12 cellular contexts compared by ENCODE assay signal in genomic region chr14:69287096-69287991, GRCh38. TPM values are rescaled to one million over a fixed set of nuclear protein-coding genes. Genes with fewer than 3 reads are reported as not detected.
DNase-seq lines count a peak whose midpoint lies in the region; ATAC-seq, FAIRE-seq and TF ChIP-seq lines count a peak whose summit lies in the region.
"Had no signal": no experiment of that assay in that cellular context is flagged by ENCODE, and none has a peak within 500 bp of the region (broad histone marks: within the 10 kb centered on the region; RNA-seq: fewer than 3 reads in every experiment).

No MANE protein-coding gene starts in this region.

- no peaks in the 10 kb centered on the region for H3K36me3 ChIP-seq in HepG2 (replicated peaks in 1 of 2; ENCODE audit: control insufficient read depth in 1 of 2, insufficient read depth in 2 of 2, low read length in 2 of 2)
- H3K36me3 ChIP-seq in right lobe of liver: no peaks in the 10 kb centered on the region
- H3K36me3 ChIP-seq in brain microvascular endothelial cell (replicated peaks): no peaks in the 10 kb centered on the region

- CTCF ChIA-PET in HepG2 (lab: Yijun Ruan, JAX; ENCODE audit: low intra/inter-chr PET ratio, low total read pairs): interaction anchor here (1.1 to 1.8 kb wide), 4 partner anchors 26 to 158 kb away, joined by 3 to 6 read pairs (median 4); partner anchors contain the start of gene GALNT16

- in situ Hi-C loops in HepG2 (cut with HindIII; ENCODE audit: extremely low pct_ligation_motif_present, low pct_unique_long_range_greater_than_20kb) (no loop called here), brain microvascular endothelial cell (cut with HindIII; ENCODE audit: low pct_ligation_motif_present, low sequenced_read_pairs) (no loop called here)

- H3K27me3 ChIP-seq in HepG2 (ENCODE audit: control insufficient read depth in 1 of 2, insufficient read depth in 2 of 2, low read length in 2 of 2) (0 out of 5 replicates have a peak, but pooled peaks cover 0 to 2% of the 10 kb centered on the region in 2 experiments), right lobe of liver (no peaks in the 10 kb centered on the region), brain microvascular endothelial cell (replicated peaks) (no peaks in the 10 kb centered on the region)

- POLR2A ChIA-PET in HepG2 (lab: Yijun Ruan, JAX): no interaction called here

- TF ChIP-seq EP300 in HepG2 (IDR thresholded peaks at IDR 0.05; ENCODE audit: low read depth in 2 of 2, low read length in 2 of 2) (no peak), HepG2 (CRISPR knock-in tag; IDR thresholded peaks at IDR 0.05; ENCODE audit: borderline replicate concordance) (no peak)

- peak overlapping the region; percentile 38; the same call in 1 of the 2 replicates for H3K4me2 ChIP-seq in HepG2 (ENCODE audit: low read depth, low read length)

- no peak overlapping the region for H2AFZ ChIP-seq in HepG2 (ENCODE audit: low read length)

- DNase-seq in HepG2 (ENCODE audit: low spot score): peak; percentile 46
- no peak for DNase-seq in right lobe of liver
- no peak for DNase-seq in brain microvascular endothelial cell
- peak; percentile 56 for DNase-seq in left kidney (ENCODE audit: low read depth, low spot score)
- DNase-seq in putamen (ENCODE audit: low spot score): no peak
- no peak for DNase-seq in NCI-H2081 (lab: John Stamatoyannopoulos, UW)
- DNase-seq in NCI-H1048 (lab: John Stamatoyannopoulos, UW): no peak
- no peak for DNase-seq in activated T-cell treated with anti-CD3 and anti-CD28 coated beads, Interleukin-2, amount 50 U/mL, for 48 hours
- DNase-seq: activated CD4-positive, alpha-beta memory T cell treated with anti-CD3 and anti-CD28 coated beads, Interleukin-2, amount 10 ng/mL, durations not matched to agents 7 days and 5 days; amniotic stem cell; SHP77 treated with DMSO at 0.1 percent for 48 hours; stimulated activated naive B cell treated with anti-CD40 and anti-IgM and Interleukin-4, amounts not matched to agents 10 μg/mL and 1 μg/mL and 100 μg/mL, for 72 hours had no signal

- no peak overlapping the region for H3K4me3 ChIP-seq in HepG2 (replicated peaks in 1 of 3; ENCODE audit: insufficient read depth in 1 of 3, low read depth in 2 of 3, low read length in 3 of 3)
- no peak overlapping the region for H3K4me3 ChIP-seq in right lobe of liver
- H3K4me3 ChIP-seq in brain microvascular endothelial cell (ENCODE audit: low read depth, low read length): no peak overlapping the region

- TF ChIP-seq CTCF in HepG2 (CRISPR knock-in tag; IDR thresholded peaks at IDR 0.05) (no peak), right lobe of liver (IDR thresholded peaks at IDR 0.05) (no peak), brain microvascular endothelial cell (IDR thresholded peaks at IDR 0.05; ENCODE audit: low read depth, low read length, missing control alignments) (peak; percentile 18)

- H3K9me3 ChIP-seq in HepG2 (ENCODE audit: low read length) (no peaks in the 10 kb centered on the region), right lobe of liver (no peaks in the 10 kb centered on the region)

- no peak for TF ChIP-seq RAD21 in HepG2 (CRISPR knock-in tag; IDR thresholded peaks at IDR 0.05)

- no peaks in the 10 kb centered on the region for H4K20me1 ChIP-seq in HepG2 (ENCODE audit: insufficient read depth, low read length)

- TF ChIP-seq POLR2A in HepG2 (IDR thresholded peaks at IDR 0.05; ENCODE audit: insufficient read depth in 1 of 2, low read depth in 2 of 2, low read length in 2 of 2) (no peak), right lobe of liver (IDR thresholded peaks at IDR 0.05) (no peak)

- H3K9ac ChIP-seq in HepG2 (ENCODE audit: insufficient read depth, low read depth, low read length): no peak overlapping the region

- FAIRE-seq in HepG2 (lab: Jason Lieb, UNC): peak; percentile 68

- 16% methylated on average over 9 of the region's 9 CpGs for WGBS in HepG2 (ENCODE audit: low lambda C conversion rate)
- WGBS in right lobe of liver (ENCODE audit: insufficient coverage, low coverage, low lambda C conversion rate, missing lambda C conversion rate): 70% methylated on average over 6 of the region's 9 CpGs

- intact Hi-C loops in HepG2 (cut with micrococcal nuclease; ENCODE audit: unreplicated experiment) (loop anchor here (1.0 kb wide), 1 partner anchor 27 kb away; the partner anchor contains the start of gene GALNT16), right lobe of liver (cut with DNase I) (no loop called here)

- peaks cover 25% of the 10 kb centered on the region for H3K4me1 ChIP-seq in HepG2 (ENCODE audit: insufficient read depth, low read length)
- peaks cover 0 to 19% (median 0%) of the 10 kb centered on the region in 4 donors for H3K4me1 ChIP-seq in right lobe of liver

- H3K79me2 ChIP-seq in HepG2 (ENCODE audit: insufficient read depth, low read length): no peaks in the 10 kb centered on the region

- ATAC-seq in HepG2: peak; percentile 83
- ATAC-seq in right lobe of liver: no peak
- ATAC-seq: stimulated activated naive B cell treated with anti-CD40 and anti-IgM and Interleukin-4, amounts not matched to agents 10 μg/mL and 1 μg/mL and 100 μg/mL, for 72 hours had no signal

- no TSS peak for BruUV-seq in HepG2 (replicated peaks; lab: Mats Ljungman, UMichigan)

- H3K27ac ChIP-seq in HepG2 (ENCODE audit: extremely low read length, insufficient read depth, low read length): no peak overlapping the region
- H3K27ac ChIP-seq in right lobe of liver: peak overlapping the region in 1 of 3 donors; percentile 6
- H3K27ac ChIP-seq in brain microvascular endothelial cell: no peak overlapping the region

TF ChIP-seq in HepG2, 621 proteins besides CTCF, POLR2A, EP300 and RAD21 (continues in another document):
- no peak for TF ChIP-seq CCDC6 (CRISPR knock-in tag; IDR thresholded peaks at IDR 0.05)
- no peak for TF ChIP-seq GFI1 (CRISPR knock-in tag; IDR thresholded peaks at IDR 0.05; ENCODE audit: borderline replicate concordance)
- TF ChIP-seq E2F1 (CRISPR knock-in tag; IDR thresholded peaks at IDR 0.05): no peak
- peak; percentile 25; the same call in 1 of the 2 replicates for TF ChIP-seq SMC3 (IDR thresholded peaks at IDR 0.05; ENCODE audit: low read length)
- TF ChIP-seq MYPOP (CRISPR knock-in tag; IDR thresholded peaks at IDR 0.05): no peak
- TF ChIP-seq CERS6 (CRISPR knock-in tag; IDR thresholded peaks at IDR 0.05): no peak
- peak; percentile 9 for TF ChIP-seq XRCC5 (optimal IDR thresholded peaks at IDR 0.05; ENCODE audit: low read length)
- no peak for TF ChIP-seq ZNF605 (CRISPR knock-in tag; IDR thresholded peaks at IDR 0.05)

RNA-seq across cellular contexts. Expression of gene GALNT16, which starts 27.4 kb away (rescaled TPM):
- total RNA-seq in HepG2 (2016; rRNA removed; fragmentation: Illumina TruSeq; extraction: Trizol) (0.36 and 0.82 TPM in 2 replicates), right lobe of liver (1 to 10 TPM in 3 of 6 experiments, under 1 TPM in 3; 0.37 to 1.7 (median 0.94) TPM)
- 0.10 and 0.18 TPM in 2 replicates for total RNA-seq in HepG2 (2016; cell fraction: cytosol; rRNA removed; fragmentation: Illumina TruSeq; extraction: Trizol; ENCODE audit: low read depth)
- 0.40 and 1.1 TPM in 2 replicates for total RNA-seq in HepG2 (2016; cell fraction: insoluble cytoplasmic fraction; rRNA removed; fragmentation: Illumina TruSeq; extraction: Trizol)
- total RNA-seq in HepG2 (2016; cell fraction: membrane; rRNA removed; fragmentation: Illumina TruSeq; extraction: Trizol): 0.28 and 0.68 TPM in 2 replicates
- 1.3 and 1.6 TPM in 2 replicates for total RNA-seq in HepG2 (2016; cell fraction: nucleus; rRNA removed; fragmentation: Illumina TruSeq; extraction: Trizol)
- polyA plus RNA-seq in HepG2 (2011; rRNA removed): 0.54 and 0.55 TPM in 2 replicates
- polyA plus RNA-seq in HepG2 (2011; cell fraction: cytosol; rRNA removed): 0.42 and 0.63 TPM in 2 replicates
- polyA plus RNA-seq in HepG2 (2011; cell fraction: nucleus; rRNA removed): 0.72 and 0.73 TPM in 2 replicates
- 0.20 and 0.39 TPM in 2 replicates for polyA plus RNA-seq in HepG2 (2012)
- 0.09 and 0.34 TPM in 2 replicates for polyA plus RNA-seq in HepG2 (2016; cell fraction: cytosol; fragmentation: Illumina TruSeq; extraction: Trizol; ENCODE audit: low read depth)
- polyA plus RNA-seq in HepG2 (2016; cell fraction: insoluble cytoplasmic fraction; fragmentation: Illumina TruSeq; extraction: Trizol; ENCODE audit: low read depth): 0.35 and 0.51 TPM in 2 replicates
- polyA plus RNA-seq in HepG2 (2016; cell fraction: membrane; fragmentation: Illumina TruSeq; extraction: Trizol; ENCODE audit: low read depth): 0.32 and 0.44 TPM in 2 replicates
- 2.8 and 3.3 TPM in 2 replicates for polyA plus RNA-seq in HepG2 (2016; cell fraction: nucleus; fragmentation: Illumina TruSeq; extraction: Trizol; ENCODE audit: insufficient read depth, low read depth)
- 0.90 TPM in 1 of 2 replicates, not detected in the other for polyA minus RNA-seq in HepG2 (2011; rRNA and poly(A)+ RNA removed; ENCODE audit: low replicate concordance)
- 0.30 and 0.44 TPM in 2 replicates for polyA minus RNA-seq in HepG2 (2011; cell fraction: cytosol; rRNA and poly(A)+ RNA removed)
- 0.13 TPM in 1 of 2 replicates, not detected in the other for polyA minus RNA-seq in HepG2 (2011; cell fraction: nucleus; rRNA and poly(A)+ RNA removed)
- total RNA-seq: activated CD4-positive, alpha-beta memory T cell treated with anti-CD3 and anti-CD28 coated beads, Interleukin-2, amount 10 ng/mL, durations not matched to agents 7 days and 5 days had no signal

Comparison
In these comparisons a context has a peak if more than half of its experiments do, and no peak if none do; other contexts are left out.
1. DNase-seq: peak in HepG2 (single experiment) and left kidney (single experiment); none in right lobe of liver (0 of 3), brain microvascular endothelial cell (single experiment), putamen (single experiment), NCI-H2081 (0 of 2), NCI-H1048 (single experiment) and activated T-cell treated with anti-CD3 and anti-CD28 coated beads, Interleukin-2, amount 50 U/mL, for 48 hours (0 of 2).